In genomic region chr16:18759598-18760520, GRCh38 we compare ENCODE assay signal across 8 cellular contexts. TPM values are rescaled to one million over a fixed set of nuclear protein-coding genes. Genes with fewer than 3 reads are reported as not detected.
DNase-seq lines count a peak whose midpoint lies in the region; ATAC-seq, FAIRE-seq and TF ChIP-seq lines count a peak whose summit lies in the region.
"Not testable (repeated sequence)": the region's sequence is repeated elsewhere in the genome, so short reads cannot be mapped to it uniquely, and the experiment has no call there.

No MANE protein-coding gene starts in this region.

- H3K79me2 ChIP-seq in KMS-11 (ENCODE audit: insufficient read depth, low read depth): not testable (repeated sequence)

- peak; percentile 64 for ATAC-seq in GM21515 (IDR thresholded peaks at IDR 0.05; ENCODE audit: unreplicated experiment)
- peak; percentile 80 to 82 for ATAC-seq in activated T-cell treated with anti-CD3 and anti-CD28 coated beads, Interleukin-2, amount 50 U/mL, for 4 hours

- H3K27ac Mint-ChIP-seq in endodermal cell: not testable (repeated sequence)

- H3K9me3 ChIP-seq in Peyer's patch; endodermal cell (ENCODE audit: control insufficient read depth, low read length): not testable (repeated sequence)

- not testable (repeated sequence) for H3K4me3 ChIP-seq in KMS-11 (IDR thresholded peaks at IDR 0.05; ENCODE audit: insufficient read depth, low read depth, low read length); Peyer's patch; endodermal cell (ENCODE audit: low read length)

- H3K4me2 ChIP-seq in KMS-11: not testable (repeated sequence)

- peak; percentile 54 for TF ChIP-seq CTCF in D721Med (IDR thresholded peaks at IDR 0.05; ENCODE audit: insufficient read depth, missing control alignments)
- peak; percentile 62 for TF ChIP-seq CTCF in KMS-11 (conservative IDR thresholded peaks at IDR 0.05; ENCODE audit: low read depth, low read length)
- TF ChIP-seq CTCF in Peyer's patch (IDR thresholded peaks at IDR 0.05): peak in 5 of 6 experiments; percentile 42 to 65 (median 61)
- peak; percentile 76 for TF ChIP-seq CTCF in endodermal cell (conservative IDR thresholded peaks at IDR 0.05)

- not testable (repeated sequence) for H3K4me1 ChIP-seq in KMS-11 (ENCODE audit: low read depth, poor library complexity, severe bottlenecking); Peyer's patch; endodermal cell (ENCODE audit: control insufficient read depth, insufficient read depth, low read length)

- DNase-seq in D721Med (ENCODE audit: insufficient read length, low spot score): not testable (repeated sequence)
- DNase-seq in Peyer's patch: peak in 2 of 3 donors; percentile 32 to 74
- peak; percentile 36 for DNase-seq in activated T-cell treated with anti-CD3 and anti-CD28 coated beads, Interleukin-2, amount 50 U/mL, for 4 hours
- DNase-seq in endodermal cell: peak; percentile 55
- DNase-seq in lung microvascular endothelial cell (ENCODE audit: low read depth in 2 of 2): peak; percentile 3 to 8
- peak; percentile 14 for DNase-seq in stimulated activated CD8-positive, alpha-beta memory T cell treated with anti-CD3 and anti-CD28 coated beads, Interleukin-15, amount 100 ng/mL, for 1 hour (ENCODE audit: low read depth)

- H2AFZ ChIP-seq in KMS-11 (ENCODE audit: low read depth): not testable (repeated sequence)

- H3K36me3 Mint-ChIP-seq in activated T-cell treated with anti-CD3 and anti-CD28 coated beads, Interleukin-2, amount 50 U/mL, for 4 hours (ENCODE audit: insufficient read depth); endodermal cell (ENCODE audit: low read depth): not testable (repeated sequence)

- not testable (repeated sequence) for H3K4me3 Mint-ChIP-seq in activated T-cell treated with anti-CD3 and anti-CD28 coated beads, Interleukin-2, amount 50 U/mL, for 4 hours; endodermal cell

- not testable (repeated sequence) for H3K27me3 Mint-ChIP-seq in activated T-cell treated with anti-CD3 and anti-CD28 coated beads, Interleukin-2, amount 50 U/mL, for 4 hours (ENCODE audit: low read depth); endodermal cell (ENCODE audit: insufficient read depth)

- peaks cover 22% of the 10 kb centered on the region for H3K4me1 Mint-ChIP-seq in activated T-cell treated with anti-CD3 and anti-CD28 coated beads, Interleukin-2, amount 50 U/mL, for 4 hours (ENCODE audit: low read depth)
- not testable (repeated sequence) for H3K4me1 Mint-ChIP-seq in endodermal cell

- H3K27ac ChIP-seq in KMS-11; Peyer's patch; endodermal cell (ENCODE audit: low read depth, low read length): not testable (repeated sequence)

- 37% methylated on average over 5 to 11 of the region's 21 CpGs for WGBS in endodermal cell (ENCODE audit: insufficient coverage in 1 of 2, insufficient read length in 1 of 2), 2 experiments

- FAIRE-seq in D721Med (lab: Jason Lieb, UNC): not testable (repeated sequence)

- H3K9ac ChIP-seq in KMS-11; endodermal cell (ENCODE audit: extremely low read depth, low read length, poor library complexity, severe bottlenecking): not testable (repeated sequence)

- not testable (repeated sequence) for H3K27me3 ChIP-seq in KMS-11 (ENCODE audit: insufficient read depth, low read depth); Peyer's patch; endodermal cell (ENCODE audit: control insufficient read depth, insufficient read depth, low read length, poor library complexity, severe bottlenecking)

- TF ChIP-seq POLR2A in Peyer's patch (IDR thresholded peaks at IDR 0.05): not testable (repeated sequence)

- not testable (repeated sequence) for H4K20me1 ChIP-seq in KMS-11 (ENCODE audit: insufficient read depth)

- not testable (repeated sequence) for H3K36me3 ChIP-seq in KMS-11 (ENCODE audit: insufficient read depth); Peyer's patch; endodermal cell (ENCODE audit: control insufficient read depth, insufficient read depth, low read length)

- H3K9me3 Mint-ChIP-seq in activated T-cell treated with anti-CD3 and anti-CD28 coated beads, Interleukin-2, amount 50 U/mL, for 4 hours; endodermal cell: not testable (repeated sequence)

RNA-seq across cellular contexts. Expression of gene RPS15A, which starts 30.3 kb away (rescaled TPM):
- total RNA-seq in Peyer's patch: 100 to 1,000 TPM; 361 to 943 (median 495) TPM
- total RNA-seq in activated T-cell treated with anti-CD3 and anti-CD28 coated beads, Interleukin-2, amount 50 U/mL, for 4 hours: 1,000 to 10,000 TPM; 1,663 to 1,788 (median 1,766) TPM
- total RNA-seq in endodermal cell: 1,000 to 10,000 TPM; 1,367 to 1,664 TPM
- 2,058 TPM for polyA plus RNA-seq in endodermal cell (2013, experiment 1 of 2)
- polyA plus RNA-seq in endodermal cell (2013, experiment 2 of 2): 2,051 TPM
- 1,544 and 2,163 TPM in 2 replicates for total RNA-seq in lung microvascular endothelial cell

RNA-seq across cellular contexts. Expression of gene ARL6IP1, which starts 41.5 kb away (rescaled TPM):
- total RNA-seq in Peyer's patch (100 to 1,000 TPM in 3 of 4 donors, 10 to 100 TPM in 1; 56.1 to 179 (median 122) TPM), endodermal cell (100 to 1,000 TPM; 331 to 334 TPM), lung microvascular endothelial cell (366 and 872 TPM in 2 replicates)
- 10 to 100 TPM; 49.1 to 60.6 (median 51.9) TPM for total RNA-seq in activated T-cell treated with anti-CD3 and anti-CD28 coated beads, Interleukin-2, amount 50 U/mL, for 4 hours
- polyA plus RNA-seq in endodermal cell (2013, experiment 1 of 2): 381 TPM
- polyA plus RNA-seq in endodermal cell (2013, experiment 2 of 2): 388 TPM
